29 cellular contexts compared by ENCODE assay signal in the genomic region with DNA sequence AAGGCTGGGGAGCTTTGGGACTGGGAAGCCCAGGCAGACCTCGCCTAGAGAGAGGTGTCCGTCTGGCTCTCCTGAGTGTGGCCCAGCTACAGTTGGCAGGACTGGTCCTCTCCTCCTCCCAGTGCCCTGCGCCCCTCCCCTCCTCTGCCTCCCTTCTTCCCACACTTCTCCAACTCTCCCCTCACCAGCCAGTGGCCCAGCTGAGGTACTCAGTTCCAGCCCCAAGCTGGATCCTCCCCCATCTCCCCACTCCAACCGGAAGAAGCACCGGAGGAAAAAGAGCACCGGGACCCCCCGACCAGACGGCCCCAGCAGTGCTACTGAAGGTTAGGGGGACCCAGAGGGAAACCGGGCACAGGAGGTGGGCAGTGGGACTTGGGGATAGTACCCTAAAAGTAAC. TPM values are rescaled to one million over a fixed set of nuclear protein-coding genes. Genes with fewer than 3 reads are reported as not detected.
"Had no signal": no experiment of that assay in that cellular context is flagged by ENCODE, and none has a peak within 500 bp of the region (broad histone marks: within the 10 kb centered on the region; RNA-seq: fewer than 3 reads in every experiment).

No MANE protein-coding gene starts in this region.

- H3K9me3 ChIP-seq: adrenal gland, heart left ventricle, pancreas, psoas muscle, SK-N-SH, upper lobe of left lung had no signal

- FAIRE-seq: pancreas, TTC549 had no signal

- H3K27me3 ChIP-seq: adrenal gland, brain microvascular endothelial cell, heart left ventricle, pancreas, upper lobe of left lung had no signal

- H3K27ac ChIP-seq: adrenal gland, brain microvascular endothelial cell, pancreas, psoas muscle, upper lobe of left lung, VCaP had no signal

- DNase-seq: activated CD4-positive, alpha-beta T cell treated with anti-CD3 and anti-CD28 coated beads for 1 hour; activated CD4-positive, alpha-beta T cell treated with anti-CD3 and anti-CD28 coated beads, Interleukin-2, amount 50 U/mL, for 1 hour; activated CD8-positive, alpha-beta memory T cell treated with anti-CD3 and anti-CD28 coated beads, Interleukin-2, amount 10 ng/mL, durations not matched to agents 7 days and 5 days; activated CD8-positive, alpha-beta T cell treated with anti-CD3 and anti-CD28 coated beads for 36 hours; activated naive CD4-positive, alpha-beta T cell; activated naive CD8-positive, alpha-beta T cell treated with anti-CD3 and anti-CD28 coated beads for 36 hours; brain microvascular endothelial cell; foreskin fibroblast; midbrain; stimulated activated CD4-positive, alpha-beta T cell treated with anti-CD3 and anti-CD28 coated beads, Interleukin-4, amount 100 ng/mL, for 1 hour; stimulated activated naive CD8-positive, alpha-beta T cell treated with anti-CD3 and anti-CD28 coated beads, Interleukin-15, Interleukin-2, amounts not matched to agents 100 U/mL and 50 U/mL, for 24 hours; SW 1271; T-helper 9 cell; upper lobe of left lung had no signal

- H3K4me3 ChIP-seq: adrenal gland, heart left ventricle, pancreas, psoas muscle, upper lobe of left lung had no signal

- H3K4me2 ChIP-seq: SK-N-SH had no signal

- H3K4me1 ChIP-seq: adrenal gland, pancreas, upper lobe of left lung had no signal

- ATAC-seq: activated CD8-positive, alpha-beta memory T cell treated with anti-CD3 and anti-CD28 coated beads, Interleukin-2, amount 10 ng/mL, durations not matched to agents 7 days and 5 days; activated CD8-positive, alpha-beta T cell treated with anti-CD3 and anti-CD28 coated beads for 36 hours; activated T-helper 17 cell treated with anti-CD3 and anti-CD28 coated beads, Interleukin-2, amount 50 U/mL, for 72 hours; esophagus mucosa; naive thymus-derived CD4-positive, alpha-beta T cell; pancreas; psoas muscle; stimulated activated naive CD8-positive, alpha-beta T cell treated with anti-CD3 and anti-CD28 coated beads, Interleukin-15, Interleukin-2, amounts not matched to agents 100 U/mL and 50 U/mL, for 24 hours had no signal

- H3K9ac ChIP-seq: SK-N-SH had no signal

RNA-seq across cellular contexts. Expression of a gene that starts 27.7 kb away (rescaled TPM):
- total RNA-seq: activated CD8-positive, alpha-beta memory T cell treated with anti-CD3 and anti-CD28 coated beads, Interleukin-2, amount 10 ng/mL, durations not matched to agents 7 days and 5 days; activated CD8-positive, alpha-beta T cell treated with anti-CD3 and anti-CD28 coated beads for 36 hours; activated naive CD8-positive, alpha-beta T cell treated with anti-CD3 and anti-CD28 coated beads for 36 hours; adrenal gland; aorta; esophagus mucosa; kidney epithelial cell; naive thymus-derived CD4-positive, alpha-beta T cell; pancreas; subcutaneous adipose tissue; upper lobe of left lung had no signal
- polyA plus RNA-seq: adrenal gland; aorta; naive thymus-derived CD4-positive, alpha-beta T cell; neural cell; pancreas; SK-N-SH had no signal

RNA-seq across cellular contexts. Expression of a gene that starts 47.3 kb away (rescaled TPM):
- total RNA-seq: activated CD8-positive, alpha-beta memory T cell treated with anti-CD3 and anti-CD28 coated beads, Interleukin-2, amount 10 ng/mL, durations not matched to agents 7 days and 5 days; activated CD8-positive, alpha-beta T cell treated with anti-CD3 and anti-CD28 coated beads for 36 hours; activated naive CD8-positive, alpha-beta T cell treated with anti-CD3 and anti-CD28 coated beads for 36 hours; activated T-helper 17 cell treated with anti-CD3 and anti-CD28 coated beads, Interleukin-2, amount 50 U/mL, for 72 hours; adrenal gland; aorta; esophagus mucosa; kidney epithelial cell; lower leg skin; naive thymus-derived CD4-positive, alpha-beta T cell; pancreas; subcutaneous adipose tissue; upper lobe of left lung had no signal
- polyA plus RNA-seq: adrenal gland; aorta; naive thymus-derived CD4-positive, alpha-beta T cell; neural cell; pancreas; SK-N-SH had no signal
